In genomic region chr1:234089396-234089795, GRCh38 we compare ENCODE assay signal across 15 cellular contexts.
A peak's percentile ranks its signal among the peaks of the same experiment; 100 is the strongest.
DNase-seq lines count a peak whose midpoint lies in the region; ATAC-seq, FAIRE-seq and TF ChIP-seq lines count a peak whose summit lies in the region.
"Had no signal": no experiment of that assay in that cellular context is flagged by ENCODE, and none has a peak within 500 bp of the region (broad histone marks: within the 10 kb centered on the region; RNA-seq: fewer than 3 reads in every experiment).

No MANE protein-coding gene starts in this region.

- H3K79me1 ChIP-seq in mesendoderm (ENCODE audit: low read length): no peaks in the 10 kb centered on the region

- BruUV-seq in HCT116 (replicated peaks; lab: Mats Ljungman, UMichigan): no TSS peak

- POLR2A ChIA-PET in HCT116 (lab: Charles Lee) (no interaction called here), SK-N-SH (lab: Yijun Ruan, JAX) (no interaction called here)

- CTCF ChIA-PET in HCT116 (lab: Charles Lee): no interaction called here
- CTCF ChIA-PET in SK-N-SH (lab: Yijun Ruan, JAX): interaction anchor here (0.7 to 1.1 kb wide), 4 partner anchors 8 to 185 kb away, joined by 3 to 6 read pairs (median 4); partner anchors contain the start of gene SLC35F3

- FAIRE-seq in kidney (lab: Jason Lieb, UNC): no peak
- FAIRE-seq in pancreas (lab: Jason Lieb, UNC): no peak

- H4K8ac ChIP-seq in mesendoderm (ENCODE audit: low read depth, low read length): no peak overlapping the region

- 36% methylated on average over 3 of the region's 3 CpGs for WGBS in SK-N-SH (ENCODE audit: low lambda C conversion rate)
- no CpG with 5 or more reads among the region's 3 CpGs for WGBS in mesendoderm (ENCODE audit: extremely low coverage, insufficient coverage, low lambda C conversion rate)
- WGBS in pancreas, 2 donors: 62 to 71% methylated on average over 3 of the region's 3 CpGs

- H2BK5ac ChIP-seq in mesendoderm (ENCODE audit: low read length): no peak overlapping the region

- RAD21 ChIA-PET in HCT116 (lab: Charles Lee; ENCODE audit: low non-redundant PET in 1 of 2, low total read pairs in 2 of 2, uncharacterized antibody in 2 of 2, unreplicated experiment in 2 of 2): no interaction called here

- no peak for TF ChIP-seq RAD21 in HCT116 (IDR thresholded peaks at IDR 0.05; ENCODE audit: low read depth)
- TF ChIP-seq RAD21 in SK-N-SH (IDR thresholded peaks at IDR 0.05; ENCODE audit: low read length): no peak

- no peaks in the 10 kb centered on the region for H4K20me1 ChIP-seq in DOHH2 (ENCODE audit: control insufficient read depth, insufficient read depth, low read depth, low read length)
- no peaks in the 10 kb centered on the region for H4K20me1 ChIP-seq in HCT116 (ENCODE audit: insufficient read depth)
- no peaks in the 10 kb centered on the region for H4K20me1 ChIP-seq in SK-N-SH (ENCODE audit: insufficient read depth)

- H3K36me3 ChIP-seq in DOHH2 (ENCODE audit: control insufficient read depth, low read length) (no peaks in the 10 kb centered on the region), HCT116 (ENCODE audit: control insufficient read depth in 1 of 2, insufficient read depth in 2 of 2, low read length in 2 of 2) (no peaks in the 10 kb centered on the region), SK-N-SH (replicated peaks in 1 of 2; ENCODE audit: control insufficient read depth in 1 of 2, insufficient read depth in 2 of 2, low read length in 1 of 2) (no peaks in the 10 kb centered on the region), mesendoderm (ENCODE audit: control insufficient read depth, insufficient read depth, low read length) (no peaks in the 10 kb centered on the region), kidney (ENCODE audit: control insufficient read depth in 1 of 2, insufficient read depth in 2 of 2, low read length in 2 of 2) (no peaks in the 10 kb centered on the region), pancreas (no peaks in the 10 kb centered on the region)
- H3K36me3 ChIP-seq: esophagus muscularis mucosa, stomach had no signal

- H2AK5ac ChIP-seq in mesendoderm (ENCODE audit: low read length): no peak overlapping the region

- H3K18ac ChIP-seq in mesendoderm (ENCODE audit: low read length): no peak overlapping the region

- no peak overlapping the region for H3K23ac ChIP-seq in mesendoderm (ENCODE audit: low read length)

- H2BK15ac ChIP-seq in mesendoderm (replicated peaks; ENCODE audit: low read depth): no peak overlapping the region

- TF ChIP-seq EP300 in SK-N-SH (IDR thresholded peaks at IDR 0.05; ENCODE audit: borderline replicate concordance in 1 of 2, low read depth in 1 of 2, low read length in 1 of 2): no peak

- no peak overlapping the region for H3K4ac ChIP-seq in mesendoderm (ENCODE audit: low read depth, low read length)

- H3K4me2 ChIP-seq in DOHH2 (ENCODE audit: low read length) (no peak overlapping the region), HCT116 (ENCODE audit: low read length) (no peak overlapping the region), SK-N-SH (no peak overlapping the region), mesendoderm (ENCODE audit: low read length) (no peak overlapping the region)

- H3K4me3 ChIP-seq in DOHH2 (ENCODE audit: low read length): no peak overlapping the region
- H3K4me3 ChIP-seq in HCT116 (replicated peaks in 1 of 2; ENCODE audit: low read depth in 1 of 2, low read length in 2 of 2): no peak overlapping the region
- H3K4me3 ChIP-seq in SK-N-SH (ENCODE audit: low read depth in 2 of 2, low read length in 1 of 2): no peak overlapping the region; a peak in 1 of 4 replicates
- H3K4me3 ChIP-seq in mesendoderm (ENCODE audit: low read length): no peak overlapping the region
- no peak overlapping the region for H3K4me3 ChIP-seq in kidney (ENCODE audit: low read length in 2 of 2)
- H3K4me3 ChIP-seq in pancreas: no peak overlapping the region
- H3K4me3 ChIP-seq: esophagus muscularis mucosa, stomach had no signal

- no peaks in the 10 kb centered on the region for H3F3A ChIP-seq in DOHH2 (ENCODE audit: control insufficient read depth, insufficient read depth)
- H3F3A ChIP-seq in SK-N-SH (replicated peaks; ENCODE audit: insufficient read depth): no peaks in the 10 kb centered on the region

- H3K9ac ChIP-seq in HCT116 (ENCODE audit: low read length) (no peak overlapping the region), SK-N-SH (no peak overlapping the region), mesendoderm (ENCODE audit: low read length) (no peak overlapping the region), kidney (ENCODE audit: low read length in 2 of 2) (no peak overlapping the region)

- TF ChIP-seq CTCF in DOHH2 (IDR thresholded peaks at IDR 0.05; ENCODE audit: low read depth, low read length, poor library complexity, severe bottlenecking) (peak; percentile 32), HCT116 (IDR thresholded peaks at IDR 0.05 in 2 of 3, conservative IDR thresholded peaks at IDR 0.05 in 1 of 3; ENCODE audit: borderline replicate concordance in 1 of 3, insufficient read depth in 1 of 3, low read depth in 2 of 3, low read length in 2 of 3) (peak in 2 of 3 experiments; percentile 46 to 48; a peak in 4 of 6 replicates), SK-N-SH (IDR thresholded peaks at IDR 0.05) (peak; percentile 30; the same call in 1 of the 2 replicates), kidney (IDR thresholded peaks at IDR 0.05; ENCODE audit: borderline replicate concordance, extremely low read depth, insufficient read depth) (no peak), pancreas (IDR thresholded peaks at IDR 0.05) (no peak)

- no peaks in the 10 kb centered on the region for H3K79me2 ChIP-seq in DOHH2 (ENCODE audit: control insufficient read depth, low read length)
- peaks cover 5% of the 10 kb centered on the region; the same call in 1 of the 2 replicates for H3K79me2 ChIP-seq in HCT116 (ENCODE audit: insufficient read depth, low read length)
- no peaks in the 10 kb centered on the region for H3K79me2 ChIP-seq in SK-N-SH (ENCODE audit: insufficient read depth)
- H3K79me2 ChIP-seq in mesendoderm (ENCODE audit: control insufficient read depth, insufficient read depth, low read length): no peaks in the 10 kb centered on the region

- H2AFZ ChIP-seq in HCT116 (ENCODE audit: low read depth, low read length, poor library complexity, severe bottlenecking) (no peak overlapping the region), SK-N-SH (ENCODE audit: low read depth) (no peak overlapping the region)

- no peaks in the 10 kb centered on the region for H3K27me3 ChIP-seq in DOHH2 (ENCODE audit: control insufficient read depth, low read length)
- no peaks in the 10 kb centered on the region for H3K27me3 ChIP-seq in HCT116 (ENCODE audit: insufficient read depth, low read length)
- H3K27me3 ChIP-seq in SK-N-SH (ENCODE audit: insufficient read depth): no peaks in the 10 kb centered on the region; the same call in 1 of the 2 replicates
- no peaks in the 10 kb centered on the region for H3K27me3 ChIP-seq in mesendoderm (ENCODE audit: insufficient read depth, low read length, poor library complexity)
- no peaks in the 10 kb centered on the region for H3K27me3 ChIP-seq in pancreas

- ATAC-seq in HCT116 (peak; percentile 75), pancreas (no peak), HG03039 (IDR thresholded peaks at IDR 0.05; ENCODE audit: unreplicated experiment) (no peak)

- DNase-seq in HCT116 (ENCODE audit: low read depth, low spot score) (no peak), SK-N-SH (peak; percentile 22), mesendoderm (peak; percentile 54), kidney (no peak), pancreas (no peak)
- DNase-seq: anterior cingulate cortex; CD4-positive, CD25-positive, alpha-beta regulatory T cell; GF-D8; NCI-H1105 treated with DMSO at 0.1 percent for 48 hours; NCI-H345; OCI-M1; stomach had no signal

- H3K4me1 ChIP-seq in DOHH2 (ENCODE audit: control insufficient read depth, low read length): no peaks in the 10 kb centered on the region
- H3K4me1 ChIP-seq in HCT116 (ENCODE audit: control insufficient read depth in 1 of 2, insufficient read depth in 2 of 2, low read length in 2 of 2): no peaks in the 10 kb centered on the region
- H3K4me1 ChIP-seq in SK-N-SH (ENCODE audit: control insufficient read depth in 1 of 2, insufficient read depth in 2 of 2, low read depth in 1 of 2, low read length in 1 of 2): peaks cover 0 to 11% of the 10 kb centered on the region in 2 experiments; a peak in 1 of 4 replicates
- peaks cover 6% of the 10 kb centered on the region for H3K4me1 ChIP-seq in mesendoderm (ENCODE audit: control insufficient read depth, low read depth, low read length)
- no peaks in the 10 kb centered on the region for H3K4me1 ChIP-seq in kidney (ENCODE audit: control insufficient read depth in 1 of 2, insufficient read depth in 1 of 2, low read depth in 1 of 2, low read length in 2 of 2)
- no peaks in the 10 kb centered on the region for H3K4me1 ChIP-seq in pancreas

- H3K9me2 ChIP-seq in DOHH2 (replicated peaks; ENCODE audit: control insufficient read depth, low read length) (no peaks in the 10 kb centered on the region), HCT116 (ENCODE audit: insufficient read depth) (no peaks in the 10 kb centered on the region), SK-N-SH (no peaks in the 10 kb centered on the region)

- TF ChIP-seq POLR2A in HCT116 (IDR thresholded peaks at IDR 0.05; ENCODE audit: borderline replicate concordance, extremely low read depth, insufficient read depth, insufficient read length): no peak

- H3K9me3 ChIP-seq in DOHH2 (ENCODE audit: control insufficient read depth, insufficient read depth, low read length) (no peaks in the 10 kb centered on the region), HCT116 (ENCODE audit: control insufficient read depth in 1 of 2, insufficient read depth in 1 of 2, low read depth in 1 of 2, low read length in 2 of 2) (no peaks in the 10 kb centered on the region; a peak in 1 of 4 replicates), SK-N-SH (no peaks in the 10 kb centered on the region), kidney (ENCODE audit: control insufficient read depth in 1 of 2, low read length in 2 of 2) (peaks cover 2 to 8% of the 10 kb centered on the region in 2 donors), pancreas (no peaks in the 10 kb centered on the region)

- intact Hi-C loops in HCT116 (cut with micrococcal nuclease) (no loop called here), kidney (cut with DNase I) (no loop called here), pancreas (cut with DNase I) (no loop called here)

- no peak overlapping the region for H3K56ac ChIP-seq in mesendoderm (ENCODE audit: low read length)

- H2BK120ac ChIP-seq in mesendoderm (ENCODE audit: low read depth, low read length): no peak overlapping the region

- no peak overlapping the region for H4K5ac ChIP-seq in mesendoderm (ENCODE audit: low read length)

- H3K27ac ChIP-seq in DOHH2 (ENCODE audit: low read depth, low read length) (no peak overlapping the region), HCT116 (ENCODE audit: low read depth, low read length) (no peak overlapping the region), SK-N-SH (ENCODE audit: low read depth in 2 of 2, low read length in 1 of 2) (no peak overlapping the region), mesendoderm (ENCODE audit: low read depth, low read length) (no peak overlapping the region), kidney (ENCODE audit: low read depth in 2 of 2, low read length in 2 of 2) (no peak overlapping the region), pancreas (no peak overlapping the region)
- H3K27ac ChIP-seq: esophagus muscularis mucosa, stomach had no signal

TF ChIP-seq in HCT116, 20 proteins besides CTCF, POLR2A, EP300 and RAD21:
- no peak for TF ChIP-seq SIN3A (IDR thresholded peaks at IDR 0.05; ENCODE audit: low read depth)
- no peak for TF ChIP-seq ZFX (IDR thresholded peaks at IDR 0.05)

TF ChIP-seq in SK-N-SH, 30 proteins besides CTCF, POLR2A, EP300 and RAD21 (continues in another document):
- TF ChIP-seq SIN3A (IDR thresholded peaks at IDR 0.05; ENCODE audit: borderline replicate concordance, low read depth, low read length): no peak

Comparison
In these comparisons a context has a peak if more than half of its experiments do, and no peak if none do; other contexts are left out.
1. CTCF ChIP-seq: peak in DOHH2 (single experiment), HCT116 (2 of 3) and SK-N-SH (single experiment); none in kidney (single experiment) and pancreas (0 of 4).
2. DNase-seq: peak in SK-N-SH (single experiment) and mesendoderm (single experiment); none in HCT116 (single experiment), kidney (single experiment) and pancreas (0 of 6).